In the genomic region with DNA sequence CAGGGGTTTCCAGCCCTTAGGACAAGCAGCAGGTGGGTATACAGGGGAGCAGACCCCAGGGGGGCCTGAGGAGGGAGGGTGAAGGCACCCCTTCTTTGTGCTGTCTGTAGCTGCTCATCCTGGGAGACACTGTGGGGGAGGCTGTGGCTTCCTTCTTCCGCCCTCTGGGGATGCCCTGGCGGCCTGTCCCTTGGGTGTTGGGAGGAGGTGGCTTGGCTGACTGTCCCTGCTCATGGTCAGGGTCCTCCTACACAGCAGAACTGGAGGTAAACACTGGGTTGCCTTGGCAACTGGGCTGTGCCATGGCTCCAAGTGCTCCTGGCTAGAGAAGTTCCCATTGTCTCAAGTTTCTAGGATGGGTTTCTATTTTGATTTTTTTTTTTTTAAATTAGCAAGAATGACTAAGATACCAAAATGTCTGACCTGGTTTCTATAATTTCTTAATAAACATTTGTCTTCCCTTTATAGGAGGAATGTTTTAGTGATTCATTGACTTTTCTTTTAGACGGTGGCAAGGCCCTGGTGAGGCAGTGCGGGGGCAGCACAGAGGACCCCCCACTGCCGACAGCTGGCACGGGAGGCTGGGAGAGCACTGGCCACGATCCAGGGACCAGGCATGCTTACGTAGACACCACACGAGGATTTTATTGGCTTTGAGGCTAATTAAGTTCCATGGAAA, we compare ENCODE assay signal across 8 cellular contexts. TPM values are rescaled to one million over a fixed set of nuclear protein-coding genes. Genes with fewer than 3 reads are reported as not detected.
DNase-seq lines count a peak whose midpoint lies in the region; ATAC-seq and TF ChIP-seq lines count a peak whose summit lies in the region.

No MANE protein-coding gene starts in this region.

- no peaks in the 10 kb centered on the region for H3K27me3 ChIP-seq in kidney epithelial cell (ENCODE audit: control insufficient read depth, insufficient read depth, low read length)

- peak; percentile 42 for ATAC-seq in activated CD4-positive, alpha-beta T cell treated with anti-CD3 and anti-CD28 coated beads for 36 hours
- ATAC-seq in HG02763 (IDR thresholded peaks at IDR 0.05; ENCODE audit: unreplicated experiment): peak; percentile 49
- ATAC-seq in stimulated activated naive CD8-positive, alpha-beta T cell treated with anti-CD3 and anti-CD28 coated beads, Interleukin-15, Interleukin-2, amounts not matched to agents 100 U/mL and 50 U/mL, for 24 hours: peak; percentile 74

- H3K27ac Mint-ChIP-seq in activated CD4-positive, alpha-beta T cell treated with anti-CD3 and anti-CD28 coated beads for 36 hours: peak overlapping the region; percentile 71

- H3K27me3 Mint-ChIP-seq in activated CD4-positive, alpha-beta T cell treated with anti-CD3 and anti-CD28 coated beads for 36 hours: no peaks in the 10 kb centered on the region

- no peaks in the 10 kb centered on the region for H3K9me3 Mint-ChIP-seq in activated CD4-positive, alpha-beta T cell treated with anti-CD3 and anti-CD28 coated beads for 36 hours (ENCODE audit: low read depth)

- peaks cover 13% of the 10 kb centered on the region for H3K36me3 Mint-ChIP-seq in activated CD4-positive, alpha-beta T cell treated with anti-CD3 and anti-CD28 coated beads for 36 hours (ENCODE audit: low read depth)

- in situ Hi-C loops in astrocyte of the spinal cord (cut with HindIII; ENCODE audit: low sequenced_read_pairs): no loop called here

- H3K4me3 ChIP-seq in astrocyte of the spinal cord (ENCODE audit: low read depth, low read length) (no peak overlapping the region), kidney epithelial cell (ENCODE audit: low read depth, low read length) (no peak overlapping the region)

- POLR2A ChIA-PET in activated CD4-positive, alpha-beta T cell treated with anti-CD3 and anti-CD28 coated beads for 36 hours (lab: Charles Lee): no interaction called here

- peaks cover 100% of the 10 kb centered on the region for H3K4me1 Mint-ChIP-seq in activated CD4-positive, alpha-beta T cell treated with anti-CD3 and anti-CD28 coated beads for 36 hours

- intact Hi-C loops in activated CD4-positive, alpha-beta T cell treated with anti-CD3 and anti-CD28 coated beads for 36 hours (cut with DNase I, micrococcal nuclease): loop anchor here in 1 of 2 experiments (1.0 kb wide), 2 partner anchors 8 to 9 kb away; no protein-coding TSS in a partner anchor

- no peak for TF ChIP-seq CTCF in astrocyte of the spinal cord (IDR thresholded peaks at IDR 0.05; ENCODE audit: low read depth, low read length)
- no peak for TF ChIP-seq CTCF in kidney epithelial cell (IDR thresholded peaks at IDR 0.05; ENCODE audit: insufficient read depth, low read length, poor library complexity, severe bottlenecking)

- peak overlapping the region; percentile 20 for H3K4me3 Mint-ChIP-seq in activated CD4-positive, alpha-beta T cell treated with anti-CD3 and anti-CD28 coated beads for 36 hours

- CTCF ChIA-PET in activated CD4-positive, alpha-beta T cell treated with anti-CD3 and anti-CD28 coated beads for 36 hours (lab: Charles Lee): interaction anchor here (0.8 to 1.2 kb wide), 2 partner anchors 8 to 20 kb away, joined by 3 read pairs; no protein-coding TSS in a partner anchor

- peak; percentile 74 for DNase-seq in activated CD4-positive, alpha-beta T cell treated with anti-CD3 and anti-CD28 coated beads for 36 hours
- DNase-seq in activated CD4-positive, alpha-beta T cell treated with anti-CD3 and anti-CD28 coated beads for 1 hour: no peak
- peak; percentile 41 for DNase-seq in NCI-H2196 treated with DMSO at 0.1 percent for 48 hours (lab: John Stamatoyannopoulos, UW; ENCODE audit: unreplicated experiment)
- peak; percentile 82 for DNase-seq in astrocyte of the spinal cord (ENCODE audit: low read depth, low spot score)
- DNase-seq in kidney epithelial cell (ENCODE audit: low read depth): peak; percentile 66
- peak; percentile 70 for DNase-seq in stimulated activated naive CD8-positive, alpha-beta T cell treated with anti-CD3 and anti-CD28 coated beads, Interleukin-15, Interleukin-2, amounts not matched to agents 100 U/mL and 50 U/mL, for 24 hours
- no peak for DNase-seq in NCI-H82 treated with DMSO at 0.1 percent for 48 hours (lab: John Stamatoyannopoulos, UW; ENCODE audit: unreplicated experiment)

- no peaks in the 10 kb centered on the region for H3K36me3 ChIP-seq in kidney epithelial cell (ENCODE audit: control insufficient read depth, insufficient read depth, low read length)

RNA-seq across cellular contexts. Expression of a gene that starts 12.4 kb away (rescaled TPM):
- 100 to 1,000 TPM; 147 to 212 TPM for total RNA-seq in activated CD4-positive, alpha-beta T cell treated with anti-CD3 and anti-CD28 coated beads for 36 hours
- total RNA-seq in kidney epithelial cell: 66.2 and 67.7 TPM in 2 replicates

Comparison
In these comparisons a context has a peak if more than half of its experiments do, and no peak if none do; other contexts are left out.
1. DNase-seq: peak in activated CD4-positive, alpha-beta T cell treated with anti-CD3 and anti-CD28 coated beads for 36 hours (single experiment), NCI-H2196 treated with DMSO at 0.1 percent for 48 hours (single experiment), astrocyte of the spinal cord (single experiment), kidney epithelial cell (single experiment) and stimulated activated naive CD8-positive, alpha-beta T cell treated with anti-CD3 and anti-CD28 coated beads, Interleukin-15, Interleukin-2, amounts not matched to agents 100 U/mL and 50 U/mL, for 24 hours (single experiment); none in activated CD4-positive, alpha-beta T cell treated with anti-CD3 and anti-CD28 coated beads for 1 hour (single experiment) and NCI-H82 treated with DMSO at 0.1 percent for 48 hours (single experiment).
2. Peak in every context shown above with its lines, with median percentiles within 50 percentile points of each other: ATAC-seq.